In genomic region chr6:146910611-146911010, GRCh38 we compare ENCODE assay signal across 18 cellular contexts.
"Had no signal": no experiment of that assay in that cellular context is flagged by ENCODE, and none has a peak within 500 bp of the region (broad histone marks: within the 10 kb centered on the region; RNA-seq: fewer than 3 reads in every experiment).

No MANE protein-coding gene starts in this region.

- H3K79me2 ChIP-seq: hepatocyte had no signal

- H3K36me3 Mint-ChIP-seq: activated naive CD4-positive, alpha-beta T cell treated with anti-CD3 and anti-CD28 coated beads, Interleukin-2, amount 10 ng/mL, durations not matched to agents 7 days and 5 days; naive thymus-derived CD8-positive, alpha-beta T cell; T-cell had no signal

- H2AFZ ChIP-seq: hepatocyte had no signal

- FAIRE-seq: pancreas, urothelium cell line had no signal

- ATAC-seq: left lobe of liver; naive thymus-derived CD8-positive, alpha-beta T cell; pancreas; T-cell had no signal

- H3K9me3 ChIP-seq: colonic mucosa, esophagus muscularis mucosa, pancreas, thyroid gland had no signal

- DNase-seq: activated CD4-positive, alpha-beta memory T cell treated with anti-CD3 and anti-CD28 coated beads, Interleukin-2, amount 10 ng/mL, durations not matched to agents 7 days and 5 days; activated CD4-positive, alpha-beta T cell treated with anti-CD3 and anti-CD28 coated beads for 4 hours; activated naive CD4-positive, alpha-beta T cell treated with anti-CD3 and anti-CD28 coated beads, Interleukin-2, amount 10 ng/mL, durations not matched to agents 7 days and 5 days; activated T-cell treated with anti-CD3 and anti-CD28 coated beads, Interleukin-2, amount 50 U/mL, for 24 hours; colonic mucosa; islet precursor cell; naive thymus-derived CD8-positive, alpha-beta T cell; pancreas; stimulated activated CD4-positive, alpha-beta T cell treated with anti-CD3 and anti-CD28 coated beads, Interleukin-12 subunit alpha, Interleukin-12 subunit beta, amount 100 ng/mL, for 4 hours; stimulated activated CD4-positive, alpha-beta T cell treated with anti-CD3 and anti-CD28 coated beads, Interleukin-2, amount 100 ng/mL, for 24 hours; T-cell; T1000; thyroid gland had no signal

- H3K27me3 Mint-ChIP-seq: activated CD4-positive, alpha-beta memory T cell treated with anti-CD3 and anti-CD28 coated beads, Interleukin-2, amount 10 ng/mL, durations not matched to agents 7 days and 5 days had no signal

- H3K4me1 ChIP-seq: colonic mucosa had no signal

- H3K4me3 ChIP-seq: colonic mucosa, esophagus muscularis mucosa, hepatocyte, pancreas, thyroid gland had no signal

- H3K4me2 ChIP-seq: hepatocyte had no signal

- H3K9me3 Mint-ChIP-seq: activated CD4-positive, alpha-beta memory T cell treated with anti-CD3 and anti-CD28 coated beads, Interleukin-2, amount 10 ng/mL, durations not matched to agents 7 days and 5 days; activated naive CD4-positive, alpha-beta T cell treated with anti-CD3 and anti-CD28 coated beads, Interleukin-2, amount 10 ng/mL, durations not matched to agents 7 days and 5 days; activated T-cell treated with anti-CD3 and anti-CD28 coated beads, Interleukin-2, amount 50 U/mL, for 24 hours; naive thymus-derived CD8-positive, alpha-beta T cell; T-cell had no signal

- H3K27me3 ChIP-seq: colonic mucosa, esophagus muscularis mucosa, hepatocyte, pancreas, thyroid gland had no signal

- H3K27ac Mint-ChIP-seq: activated CD4-positive, alpha-beta memory T cell treated with anti-CD3 and anti-CD28 coated beads, Interleukin-2, amount 10 ng/mL, durations not matched to agents 7 days and 5 days; activated naive CD4-positive, alpha-beta T cell treated with anti-CD3 and anti-CD28 coated beads, Interleukin-2, amount 10 ng/mL, durations not matched to agents 7 days and 5 days; activated T-cell treated with anti-CD3 and anti-CD28 coated beads, Interleukin-2, amount 50 U/mL, for 24 hours; naive thymus-derived CD8-positive, alpha-beta T cell; T-cell had no signal

- H3K4me3 Mint-ChIP-seq: activated CD4-positive, alpha-beta memory T cell treated with anti-CD3 and anti-CD28 coated beads, Interleukin-2, amount 10 ng/mL, durations not matched to agents 7 days and 5 days; activated naive CD4-positive, alpha-beta T cell treated with anti-CD3 and anti-CD28 coated beads, Interleukin-2, amount 10 ng/mL, durations not matched to agents 7 days and 5 days; activated T-cell treated with anti-CD3 and anti-CD28 coated beads, Interleukin-2, amount 50 U/mL, for 24 hours; naive thymus-derived CD8-positive, alpha-beta T cell; T-cell had no signal

- H3K27ac ChIP-seq: colonic mucosa, esophagus muscularis mucosa, hepatocyte, pancreas, thyroid gland, VCaP had no signal

- H3K36me3 ChIP-seq: colonic mucosa, esophagus muscularis mucosa, pancreas, thyroid gland had no signal
